In genomic region chrX:101658661-101659477, GRCh38 we compare ENCODE assay signal across 8 cellular contexts. TPM values are rescaled to one million over a fixed set of nuclear protein-coding genes. Genes with fewer than 3 reads are reported as not detected.
DNase-seq lines count a peak whose midpoint lies in the region; ATAC-seq, FAIRE-seq and TF ChIP-seq lines count a peak whose summit lies in the region.

No MANE protein-coding gene starts in this region.

- FAIRE-seq in A549 (lab: Jason Lieb, UNC) (no peak), GM12878 (lab: Jason Lieb, UNC) (no peak)

- 42% methylated on average over 26 of the region's 37 CpGs for WGBS in A549 (ENCODE audit: missing lambda C conversion rate)
- 21% methylated on average over 29 of the region's 37 CpGs for WGBS in GM12878 (ENCODE audit: insufficient coverage, insufficient replicate concordance, low lambda C conversion rate, missing lambda C conversion rate)

- ATAC-seq in A549 (peak; percentile 66 to 94; a peak in 4 of 6 replicates), GM19372 (IDR thresholded peaks at IDR 0.05; ENCODE audit: low read depth, unreplicated experiment) (peak; percentile 64), GM12878 (peak; percentile 86), gastrocnemius medialis (peak in 1 of 2 donors; percentile 66), GM19328 (IDR thresholded peaks at IDR 0.05; ENCODE audit: unreplicated experiment) (no peak)

- H3K9ac ChIP-seq in GM12878 (ENCODE audit: control insufficient read depth, insufficient read depth, low read length) = peak overlapping the region; percentile 33
- H3K9ac ChIP-seq in iPS-18a (ENCODE audit: low read length) = peak overlapping the region; percentile 86

- no peaks in the 10 kb centered on the region for H3K9me3 Mint-ChIP-seq in IgD-negative memory B cell
- H3K9me3 Mint-ChIP-seq in T-helper 2 cell treated with Interferon-gamma antibody and Interleukin-4, amounts not matched to agents 5 μg/mL and 100 μg/mL, for 36 hours = no peaks in the 10 kb centered on the region

- H3K27ac ChIP-seq in A549 (peak overlapping the region; percentile 45 to 67; a peak in 2 of 6 replicates), GM12878 (ENCODE audit: control insufficient read depth, insufficient read depth) (no peak overlapping the region), iPS-18a (ENCODE audit: low read length) (peak overlapping the region; percentile 85), gastrocnemius medialis (peak overlapping the region; percentile 32 to 62 (median 54))

- POLR2A ChIA-PET in A549 (lab: Yijun Ruan, JAX) = no interaction called here
- POLR2A ChIA-PET in GM12878 (lab: Charles Lee) = no interaction called here

- peak overlapping the region in 2 of 3 donors; percentile 18 to 48 for H3K27ac Mint-ChIP-seq in IgD-negative memory B cell
- H3K27ac Mint-ChIP-seq in T-helper 2 cell treated with Interferon-gamma antibody and Interleukin-4, amounts not matched to agents 5 μg/mL and 100 μg/mL, for 36 hours = no peak overlapping the region

- 0 out of 2 replicates have a peak, but pooled peaks have one; percentile 16 for TF ChIP-seq POLR2A in A549 (IDR thresholded peaks at IDR 0.05; ENCODE audit: low read length)
- no peak for TF ChIP-seq POLR2A in GM12878 (IDR thresholded peaks at IDR 0.05; ENCODE audit: low read depth, low read length)
- TF ChIP-seq POLR2A in gastrocnemius medialis (IDR thresholded peaks at IDR 0.05) = no peak

- TF ChIP-seq EP300 in A549 (IDR thresholded peaks at IDR 0.05) (no peak), GM12878 (IDR thresholded peaks at IDR 0.05; ENCODE audit: borderline replicate concordance in 1 of 2, control insufficient read depth in 1 of 2, low read depth in 2 of 2, low read length in 2 of 2) (no peak)

- H3K27me3 ChIP-seq in GM12878 (replicated peaks in 1 of 2; ENCODE audit: control insufficient read depth in 2 of 2, insufficient read depth in 2 of 2, low read length in 1 of 2) (no peaks in the 10 kb centered on the region; a peak in 1 of 4 replicates), iPS-18a (ENCODE audit: control insufficient read depth, insufficient read depth, low read length) (no peaks in the 10 kb centered on the region), gastrocnemius medialis (no peaks in the 10 kb centered on the region)

- BruUV-seq in GM12878 (replicated peaks; lab: Mats Ljungman, UMichigan) = no TSS peak

- H3K4me2 ChIP-seq in A549 (peak overlapping the region; percentile 65), GM12878 (ENCODE audit: control insufficient read depth, insufficient read depth) (peak overlapping the region; percentile 76)

- in situ Hi-C loops in GM12878 (cut with MboI) (no loop called here), gastrocnemius medialis (cut with MboI; ENCODE audit: low sequenced_read_pairs in 4 of 4) (no loop called here)

- H3K4me1 ChIP-seq in A549 (no peaks in the 10 kb centered on the region), GM12878 (ENCODE audit: control insufficient read depth, insufficient read depth, low read length) (no peaks in the 10 kb centered on the region), iPS-18a (ENCODE audit: control insufficient read depth, low read depth, low read length) (peaks cover 9% of the 10 kb centered on the region), gastrocnemius medialis (no peaks in the 10 kb centered on the region)

- peaks cover 5% of the 10 kb centered on the region for H3K36me3 Mint-ChIP-seq in IgD-negative memory B cell
- no peaks in the 10 kb centered on the region for H3K36me3 Mint-ChIP-seq in T-helper 2 cell treated with Interferon-gamma antibody and Interleukin-4, amounts not matched to agents 5 μg/mL and 100 μg/mL, for 36 hours (ENCODE audit: low read depth)

- TF ChIP-seq RAD21 in A549 (conservative IDR thresholded peaks at IDR 0.05 in 1 of 2, IDR thresholded peaks at IDR 0.05 in 1 of 2) (no peak), GM12878 (IDR thresholded peaks at IDR 0.05; ENCODE audit: insufficient read depth, low read depth, low read length) (no peak)

- SMC1A ChIA-PET in GM12878 (lab: Charles Lee; ENCODE audit: uncharacterized antibody, unreplicated experiment) = no interaction called here

- H3K27me3 Mint-ChIP-seq in IgD-negative memory B cell = peaks cover 3% of the 10 kb centered on the region
- H3K27me3 Mint-ChIP-seq in T-helper 2 cell treated with Interferon-gamma antibody and Interleukin-4, amounts not matched to agents 5 μg/mL and 100 μg/mL, for 36 hours (ENCODE audit: low read depth) = peaks cover 14% of the 10 kb centered on the region

- intact Hi-C loops in GM12878 (cut with micrococcal nuclease; ENCODE audit: unreplicated experiment) (no loop called here), gastrocnemius medialis (cut with DNase I; ENCODE audit: low total_unique reads) (no loop called here)

- H3K36me3 ChIP-seq in GM12878 (ENCODE audit: control insufficient read depth in 2 of 2, insufficient read depth in 2 of 2, low read length in 1 of 2) (no peaks in the 10 kb centered on the region), iPS-18a (ENCODE audit: control insufficient read depth, low read depth, low read length) (peaks cover 25% of the 10 kb centered on the region), gastrocnemius medialis (no peaks in the 10 kb centered on the region)

- RAD21 ChIA-PET in GM12878 (lab: Charles Lee; ENCODE audit: unreplicated experiment) = no interaction called here

- DNase-seq in A549 (ENCODE audit: low read depth in 1 of 2, low spot score in 1 of 2) = peak; percentile 24 to 39
- peak; percentile 37 for DNase-seq in T-helper 2 cell treated with Interferon-gamma antibody and Interleukin-4, amounts not matched to agents 5 μg/mL and 100 μg/mL, for 36 hours (ENCODE audit: low spot score)
- DNase-seq in GM12878 (ENCODE audit: low read depth, low spot score) = no peak
- DNase-seq in gastrocnemius medialis = peak; percentile 27 to 45

- H3K4me3 ChIP-seq in A549 (peak overlapping the region; percentile 43), GM12878 (peak overlapping the region; percentile 52), iPS-18a (ENCODE audit: low read length) (peak overlapping the region; percentile 97), gastrocnemius medialis (peak overlapping the region; percentile 56 to 68 (median 63))

- TF ChIP-seq CTCF in A549 (IDR thresholded peaks at IDR 0.05) (no peak), GM12878 (IDR thresholded peaks at IDR 0.05 in 2 of 3, conservative IDR thresholded peaks at IDR 0.05 in 1 of 3; ENCODE audit: control insufficient read depth in 2 of 3, extremely low read depth in 1 of 3, insufficient read depth in 1 of 3, low read depth in 3 of 3, low read length in 3 of 3) (no peak), gastrocnemius medialis (IDR thresholded peaks at IDR 0.05 in 4 of 5, conservative IDR thresholded peaks at IDR 0.05 in 1 of 5) (no peak)

- H2AFZ ChIP-seq in GM12878 (ENCODE audit: control insufficient read depth, low read depth, low read length) = peak overlapping the region; percentile 83

- H3K4me3 Mint-ChIP-seq in IgD-negative memory B cell = peak overlapping the region; percentile 83 to 93 (median 88)
- H3K4me3 Mint-ChIP-seq in T-helper 2 cell treated with Interferon-gamma antibody and Interleukin-4, amounts not matched to agents 5 μg/mL and 100 μg/mL, for 36 hours = peak overlapping the region; percentile 85

- H3K79me2 ChIP-seq in GM12878 (ENCODE audit: control insufficient read depth, insufficient read depth, low read length) = no peaks in the 10 kb centered on the region

- CTCF ChIA-PET in A549 (lab: Yijun Ruan, JAX) (interaction anchor here (0.8 kb wide), 1 partner anchor 18 kb away, joined by 5 read pairs; no protein-coding TSS in a partner anchor), GM12878 (lab: Yijun Ruan, JAX) (no interaction called here)

- peaks cover 4 to 17% (median 9%) of the 10 kb centered on the region in 3 donors for H3K4me1 Mint-ChIP-seq in IgD-negative memory B cell
- peaks cover 15% of the 10 kb centered on the region for H3K4me1 Mint-ChIP-seq in T-helper 2 cell treated with Interferon-gamma antibody and Interleukin-4, amounts not matched to agents 5 μg/mL and 100 μg/mL, for 36 hours (ENCODE audit: low read depth)

- no peaks in the 10 kb centered on the region for H4K20me1 ChIP-seq in GM12878 (ENCODE audit: control insufficient read depth, insufficient read depth)

- H3K9me3 ChIP-seq in A549 (no peaks in the 10 kb centered on the region), GM12878 (replicated peaks; ENCODE audit: control insufficient read depth, insufficient read depth, low read length) (no peaks in the 10 kb centered on the region), iPS-18a (ENCODE audit: control insufficient read depth, low read depth, low read length) (no peaks in the 10 kb centered on the region), gastrocnemius medialis (no peaks in the 10 kb centered on the region)

RNA-seq across cellular contexts. Expression of gene ARMCX2, which starts 0.8 kb away (rescaled TPM):
- polyA plus RNA-seq in A549 (2011; rRNA removed) (0.13 and 0.15 TPM in 2 replicates), A549 (2017; fragmentation: RNase III; extraction: RNeasy Plus Mini Kit Qiagen cat#74134 plus additional on column Dnase treatment) (0.08 TPM in 1 of 3 replicates, not detected in the others), IgD-negative memory B cell (4.9 TPM), GM12878 (2011; rRNA removed) (0.23 and 0.26 TPM in 2 replicates), GM12878 (2014; fragmentation: Illumina TruSeq; extraction: Trizol) (23.2 and 25.5 TPM in 2 replicates), GM12878 (2014; fragmentation: Nextera tagmentation; extraction: Ambion mirVana) (1 to 10 TPM; 3.9 to 6.2 TPM), GM12878 (2014; rRNA removed) (15.1 and 18.3 TPM in 2 replicates), GM12878 (2016; fragmentation: Nextera tagmentation; extraction: Ambion mirVana) (1 to 10 TPM; 6.0 to 8.1 TPM)
- polyA plus RNA-seq in A549 (2012; cell fraction: cytosol; rRNA removed) = 0.03 and 0.04 TPM in 2 replicates
- 0.05 and 0.07 TPM in 2 replicates for polyA plus RNA-seq in A549 (2012; cell fraction: nucleus; rRNA removed)
- polyA minus RNA-seq in A549 (2011; rRNA and poly(A)+ RNA removed) = 0.10 and 0.12 TPM in 2 replicates
- 10.4 and 14.5 TPM in 2 replicates for total RNA-seq in GM12878 (2013; cell fraction: nucleolus; rRNA removed)
- total RNA-seq in GM12878 (2014; rRNA removed) (21.1 and 22.0 TPM in 2 replicates), GM12878 (2014; rRNA removed; fragmentation: Illumina TruSeq; extraction: Trizol) (15.0 and 19.8 TPM in 2 replicates), GM12878 (2021) (23.7 and 25.6 TPM in 2 replicates), gastrocnemius medialis (1 to 10 TPM; 3.3 to 5.9 (median 5.5) TPM)
- 9.9 TPM for polyA plus RNA-seq in GM12878 (2011; ENCODE audit: low read depth)
- 0.07 and 0.17 TPM in 2 replicates for polyA plus RNA-seq in GM12878 (2011; cell fraction: cytosol; rRNA removed)
- polyA plus RNA-seq in GM12878 (2011; cell fraction: nucleus; rRNA removed) = 0.07 and 0.10 TPM in 2 replicates
- polyA plus RNA-seq in GM12878 (2012) = 14.4 and 21.9 TPM in 2 replicates
- 0.37 TPM in 1 of 2 replicates, not detected in the other for polyA minus RNA-seq in GM12878 (2011; rRNA and poly(A)+ RNA removed)
- not detected in 2 replicates for polyA minus RNA-seq in GM12878 (2011; cell fraction: cytosol; rRNA and poly(A)+ RNA removed)
- not detected in 2 replicates for polyA minus RNA-seq in GM12878 (2011; cell fraction: nucleus; rRNA and poly(A)+ RNA removed)

RNA-seq across cellular contexts. Expression of gene ARMCX3, which starts 35.9 kb away (rescaled TPM):
- 28.0 and 33.0 TPM in 2 replicates for polyA plus RNA-seq in A549 (2011; rRNA removed)
- 7.0 and 7.6 TPM in 2 replicates for polyA plus RNA-seq in A549 (2012; cell fraction: cytosol; rRNA removed)
- polyA plus RNA-seq in A549 (2012; cell fraction: nucleus; rRNA removed) = 11.2 and 16.5 TPM in 2 replicates
- 29.4 to 37.5 TPM (median 35.4 TPM) in 3 replicates for polyA plus RNA-seq in A549 (2017; fragmentation: RNase III; extraction: RNeasy Plus Mini Kit Qiagen cat#74134 plus additional on column Dnase treatment)
- polyA minus RNA-seq in A549 (2011; rRNA and poly(A)+ RNA removed) = 26.4 and 27.4 TPM in 2 replicates
- 19.9 TPM for polyA plus RNA-seq in IgD-negative memory B cell
- total RNA-seq in GM12878 (2013; cell fraction: nucleolus; rRNA removed) = 35.8 and 37.1 TPM in 2 replicates
- total RNA-seq in GM12878 (2014; rRNA removed) = 19.1 and 21.4 TPM in 2 replicates
- 23.0 and 24.6 TPM in 2 replicates for total RNA-seq in GM12878 (2014; rRNA removed; fragmentation: Illumina TruSeq; extraction: Trizol)
- 24.0 TPM in 2 replicates for total RNA-seq in GM12878 (2021)
- 25.7 TPM for polyA plus RNA-seq in GM12878 (2011; ENCODE audit: low read depth)
- 29.2 and 46.0 TPM in 2 replicates for polyA plus RNA-seq in GM12878 (2011; rRNA removed)
- 18.0 and 19.7 TPM in 2 replicates for polyA plus RNA-seq in GM12878 (2011; cell fraction: cytosol; rRNA removed)
- polyA plus RNA-seq in GM12878 (2011; cell fraction: nucleus; rRNA removed) = 48.3 and 60.6 TPM in 2 replicates
- polyA plus RNA-seq in GM12878 (2012) = 40.5 and 46.0 TPM in 2 replicates
- polyA plus RNA-seq in GM12878 (2014; fragmentation: Illumina TruSeq; extraction: Trizol) = 29.4 and 32.1 TPM in 2 replicates
- 1 to 10 TPM; 5.3 to 9.2 TPM for polyA plus RNA-seq in GM12878 (2014; fragmentation: Nextera tagmentation; extraction: Ambion mirVana)
- polyA plus RNA-seq in GM12878 (2014; rRNA removed) = 23.9 and 24.0 TPM in 2 replicates
- 10 to 100 TPM; 35.5 to 44.3 TPM for polyA plus RNA-seq in GM12878 (2016; fragmentation: Nextera tagmentation; extraction: Ambion mirVana)
- 17.7 and 19.5 TPM in 2 replicates for polyA minus RNA-seq in GM12878 (2011; rRNA and poly(A)+ RNA removed)
- 11.4 and 12.2 TPM in 2 replicates for polyA minus RNA-seq in GM12878 (2011; cell fraction: cytosol; rRNA and poly(A)+ RNA removed)
- 29.1 and 29.4 TPM in 2 replicates for polyA minus RNA-seq in GM12878 (2011; cell fraction: nucleus; rRNA and poly(A)+ RNA removed)
- 10 to 100 TPM; 19.0 to 33.8 (median 24.8) TPM for total RNA-seq in gastrocnemius medialis

RNA-seq across cellular contexts. Expression of gene ARMCX6, which starts 41.1 kb away (rescaled TPM):
- 54.8 and 68.4 TPM in 2 replicates for polyA plus RNA-seq in A549 (2011; rRNA removed)
- polyA plus RNA-seq in A549 (2012; cell fraction: cytosol; rRNA removed) = 22.9 and 27.8 TPM in 2 replicates
- polyA plus RNA-seq in A549 (2012; cell fraction: nucleus; rRNA removed) = 12.7 and 23.9 TPM in 2 replicates
- 31.9 to 40.6 TPM (median 34.6 TPM) in 3 replicates for polyA plus RNA-seq in A549 (2017; fragmentation: RNase III; extraction: RNeasy Plus Mini Kit Qiagen cat#74134 plus additional on column Dnase treatment)
- polyA minus RNA-seq in A549 (2011; rRNA and poly(A)+ RNA removed) = 6.0 and 9.9 TPM in 2 replicates
- 57.4 TPM for polyA plus RNA-seq in IgD-negative memory B cell
- 23.3 and 25.1 TPM in 2 replicates for total RNA-seq in GM12878 (2013; cell fraction: nucleolus; rRNA removed)
- total RNA-seq in GM12878 (2014; rRNA removed) = 37.5 and 53.9 TPM in 2 replicates
- total RNA-seq in GM12878 (2014; rRNA removed; fragmentation: Illumina TruSeq; extraction: Trizol) = 34.7 and 35.1 TPM in 2 replicates
- 42.8 and 44.6 TPM in 2 replicates for total RNA-seq in GM12878 (2021)
- 42.0 TPM for polyA plus RNA-seq in GM12878 (2011; ENCODE audit: low read depth)
- polyA plus RNA-seq in GM12878 (2011; rRNA removed) = 68.3 and 70.7 TPM in 2 replicates
- polyA plus RNA-seq in GM12878 (2011; cell fraction: cytosol; rRNA removed) = 43.6 and 49.1 TPM in 2 replicates
- 58.3 and 73.8 TPM in 2 replicates for polyA plus RNA-seq in GM12878 (2011; cell fraction: nucleus; rRNA removed)
- polyA plus RNA-seq in GM12878 (2012) = 46.9 and 54.1 TPM in 2 replicates
- 57.8 and 71.2 TPM in 2 replicates for polyA plus RNA-seq in GM12878 (2014; fragmentation: Illumina TruSeq; extraction: Trizol)
- polyA plus RNA-seq in GM12878 (2014; fragmentation: Nextera tagmentation; extraction: Ambion mirVana) = 10 to 100 TPM; 60.3 to 72.3 TPM
- polyA plus RNA-seq in GM12878 (2014; rRNA removed) = 50.3 and 56.5 TPM in 2 replicates
- polyA plus RNA-seq in GM12878 (2016; fragmentation: Nextera tagmentation; extraction: Ambion mirVana) = 10 to 100 TPM; 41.0 to 46.9 TPM
- 13.5 and 15.0 TPM in 2 replicates for polyA minus RNA-seq in GM12878 (2011; rRNA and poly(A)+ RNA removed)
- 2.6 and 5.7 TPM in 2 replicates for polyA minus RNA-seq in GM12878 (2011; cell fraction: cytosol; rRNA and poly(A)+ RNA removed)
- polyA minus RNA-seq in GM12878 (2011; cell fraction: nucleus; rRNA and poly(A)+ RNA removed) = 9.2 and 9.3 TPM in 2 replicates
- 10 to 100 TPM in 1 of 4 donors, 1 to 10 TPM in 3; 4.5 to 12.6 (median 6.2) TPM for total RNA-seq in gastrocnemius medialis

Comparison
In these comparisons a context has a peak if more than half of its experiments do, and no peak if none do; other contexts are left out.
1. H3K4me3 ChIP-seq: peak in every context shown above with its lines; median percentile 97 in iPS-18a; 63 in gastrocnemius medialis; 52 in GM12878; 43 in A549.
2. Of the 24 proteins assayed by ChIP-seq in both GM12878 and A549: peak only in GM12878: none; only in A549: POLR2A; in both: none; in neither: 23.